ENCODE assay signal across 1 cellular context in genomic region chr11:70326365-70326803, GRCh38.
TF ChIP-seq lines count a peak whose summit lies in the region.

No MANE protein-coding gene starts in this region.

TF ChIP-seq in SK-N-SH, 30 proteins besides CTCF, POLR2A, EP300 and RAD21 (continued from another document):
- TF ChIP-seq PBX3 (IDR thresholded peaks at IDR 0.05) (no peak), REST (IDR thresholded peaks at IDR 0.05; ENCODE audit: low read depth, low read length) (no peak), RXRA (IDR thresholded peaks at IDR 0.05; ENCODE audit: borderline replicate concordance, low read depth) (no peak), JUND (IDR thresholded peaks at IDR 0.05) (no peak), SMC3 (IDR thresholded peaks at IDR 0.05; ENCODE audit: low read depth, low read length) (no peak), NRF1 (IDR thresholded peaks at IDR 0.05; ENCODE audit: low read depth, low read length) (no peak)
